12 cellular contexts compared by ENCODE assay signal in genomic region chr1:19087737-19088594, GRCh38.
DNase-seq lines count a peak whose midpoint lies in the region; ATAC-seq and TF ChIP-seq lines count a peak whose summit lies in the region.
"Had no signal": no experiment of that assay in that cellular context is flagged by ENCODE, and none has a peak within 500 bp of the region (broad histone marks: within the 10 kb centered on the region; RNA-seq: fewer than 3 reads in every experiment).

No MANE protein-coding gene starts in this region.

- peak; percentile 73 for ATAC-seq in T-helper 17 cell
- ATAC-seq in left colon = peak; percentile 30
- no peak for ATAC-seq in HG03135 (IDR thresholded peaks at IDR 0.05; ENCODE audit: unreplicated experiment)
- no peak for ATAC-seq in SK-N-SH treated with all-trans-retinoic acid at 6 μM for 48 hours
- ATAC-seq in HG02885 (IDR thresholded peaks at IDR 0.05; ENCODE audit: poor library complexity, unreplicated experiment) = no peak
- ATAC-seq: right cardiac atrium had no signal

- DNase-seq in stimulated activated CD4-positive, alpha-beta T cell treated with anti-CD3 and anti-CD28 coated beads, Interleukin-1b, Interleukin-23, amount 100 ng/mL, for 48 hours = peak; percentile 22
- no peak for DNase-seq in stimulated activated CD4-positive, alpha-beta T cell treated with anti-CD3 and anti-CD28 coated beads, Interleukin-2, amount 100 ng/mL, for 48 hours
- no peak for DNase-seq in T-helper 17 cell
- DNase-seq in left colon = no peak
- DNase-seq in Calu3 = no peak
- DNase-seq: central memory CD4-positive, alpha-beta T cell; esophagus squamous epithelium; right cardiac atrium; T-helper 9 cell had no signal

- CTCF ChIA-PET in Calu3 (lab: Charles Lee) = interaction anchor here (1.1 to 1.3 kb wide), 2 partner anchors 8 to 44 kb away, joined by 4 to 7 read pairs; no protein-coding TSS in a partner anchor

- H3K9me3 Mint-ChIP-seq in Calu3 (ENCODE audit: low read depth, unreplicated experiment) = no peaks in the 10 kb centered on the region

- H3K27ac Mint-ChIP-seq in T-helper 17 cell = peak overlapping the region; percentile 78
- no peak overlapping the region for H3K27ac Mint-ChIP-seq in Calu3 (ENCODE audit: unreplicated experiment)

- peaks cover 10% of the 10 kb centered on the region for H3K4me1 Mint-ChIP-seq in T-helper 17 cell
- peaks cover 30% of the 10 kb centered on the region for H3K4me1 Mint-ChIP-seq in Calu3 (ENCODE audit: low read depth, unreplicated experiment)

- TF ChIP-seq CTCF in Calu3 (IDR thresholded peaks at IDR 0.05; ENCODE audit: unreplicated experiment) = no peak

- H3K4me3 Mint-ChIP-seq in T-helper 17 cell (no peak overlapping the region), Calu3 (ENCODE audit: low read depth, unreplicated experiment) (no peak overlapping the region)

- intact Hi-C loops in left colon (cut with DNase I, micrococcal nuclease) (loop anchor here in 1 of 2 donors (10.0 kb wide), 1 partner anchor 173 kb away; no protein-coding TSS in a partner anchor), Calu3 (cut with micrococcal nuclease; ENCODE audit: unreplicated experiment) (no loop called here)

- H3K36me3 Mint-ChIP-seq in T-helper 17 cell (ENCODE audit: low read depth) = peaks cover 22% of the 10 kb centered on the region
- peaks cover 57% of the 10 kb centered on the region for H3K36me3 Mint-ChIP-seq in Calu3 (ENCODE audit: insufficient read depth, unreplicated experiment)

- H3K9me3 ChIP-seq in T-helper 17 cell (ENCODE audit: control insufficient read depth, low read length, poor library complexity, severe bottlenecking) = no peaks in the 10 kb centered on the region
- H3K9me3 ChIP-seq: esophagus squamous epithelium had no signal

- H3K27me3 Mint-ChIP-seq in T-helper 17 cell (no peaks in the 10 kb centered on the region), Calu3 (ENCODE audit: unreplicated experiment) (no peaks in the 10 kb centered on the region)

- no TSS peak for BruUV-seq in Calu3 (replicated peaks; lab: Mats Ljungman, UMichigan)

TF ChIP-seq in SK-N-SH treated with all-trans-retinoic acid at 6 μM for 48 hours, 23 proteins besides CTCF, POLR2A, EP300 and RAD21:
- no peak for TF ChIP-seq OSR1 (CRISPR knock-in tag; IDR thresholded peaks at IDR 0.05)
- no peak for TF ChIP-seq CREB5 (CRISPR knock-in tag; IDR thresholded peaks at IDR 0.05; ENCODE audit: low read depth)
- TF ChIP-seq TSHZ2 (CRISPR knock-in tag; IDR thresholded peaks at IDR 0.05) = no peak
- no peak for TF ChIP-seq CSRNP3 (CRISPR knock-in tag; IDR thresholded peaks at IDR 0.05)
- TF ChIP-seq TOX (CRISPR knock-in tag; IDR thresholded peaks at IDR 0.05; ENCODE audit: borderline replicate concordance) = no peak
- TF ChIP-seq ESRRG (CRISPR knock-in tag; IDR thresholded peaks at IDR 0.05) = no peak
- no peak for TF ChIP-seq ZNF8 (CRISPR knock-in tag; IDR thresholded peaks at IDR 0.05)
- TF ChIP-seq BACH2 (CRISPR knock-in tag; IDR thresholded peaks at IDR 0.05; ENCODE audit: borderline replicate concordance) = no peak
- TF ChIP-seq ZNF70 (CRISPR knock-in tag; IDR thresholded peaks at IDR 0.05) = no peak
- no peak for TF ChIP-seq SNAI2 (CRISPR knock-in tag; IDR thresholded peaks at IDR 0.05)
- no peak for TF ChIP-seq GLIS3 (CRISPR knock-in tag; IDR thresholded peaks at IDR 0.05)

Comparison
In these comparisons a context has a peak if more than half of its experiments do, and no peak if none do; other contexts are left out.
1. ATAC-seq: peak in T-helper 17 cell (single experiment) and left colon (single experiment); none in HG03135 (single experiment), SK-N-SH treated with all-trans-retinoic acid at 6 μM for 48 hours (single experiment) and HG02885 (single experiment).